ENCODE assay signal across 18 cellular contexts in the genomic region with DNA sequence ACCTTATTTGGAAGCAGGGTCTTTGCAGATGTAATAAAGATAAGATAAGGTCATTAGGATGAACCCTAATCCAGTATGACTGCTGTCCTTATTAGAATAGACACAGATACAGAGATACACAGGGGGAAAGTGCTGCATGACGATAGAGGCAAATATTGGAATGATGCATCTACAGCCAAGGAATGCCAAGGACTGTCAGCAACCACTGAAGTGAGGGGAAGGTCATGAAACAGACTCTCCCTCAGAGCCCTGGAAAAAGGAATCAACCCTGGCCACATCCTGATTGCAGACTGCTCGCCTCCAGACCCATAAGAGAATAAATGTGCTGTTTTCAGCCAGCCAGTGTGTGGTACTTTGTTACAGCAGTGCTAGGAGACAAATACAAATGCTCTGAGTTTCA. TPM values are rescaled to one million over a fixed set of nuclear protein-coding genes. Genes with fewer than 3 reads are reported as not detected.
DNase-seq lines count a peak whose midpoint lies in the region; ATAC-seq and TF ChIP-seq lines count a peak whose summit lies in the region.
"Had no signal": no experiment of that assay in that cellular context is flagged by ENCODE, and none has a peak within 500 bp of the region (broad histone marks: within the 10 kb centered on the region; RNA-seq: fewer than 3 reads in every experiment).

No MANE protein-coding gene starts in this region.

- peaks cover 0 to 1% of the 10 kb centered on the region in 2 donors for H3K4me1 ChIP-seq in adrenal gland (replicated peaks in 1 of 2)

- H3K9me3 ChIP-seq in adrenal gland (replicated peaks in 1 of 3): no peaks in the 10 kb centered on the region
- H3K9me3 ChIP-seq: BE2C had no signal

- ATAC-seq in left ventricle myocardium superior: peak; percentile 72
- ATAC-seq in GM19463 (IDR thresholded peaks at IDR 0.05; ENCODE audit: unreplicated experiment): no peak

- no peak overlapping the region for H3K4me3 ChIP-seq in adrenal gland

- 30 to 56% (median 38%) methylated on average over 2 of the region's 2 CpGs for WGBS in adrenal gland, 4 donors

- no peak for TF ChIP-seq CTCF in adrenal gland (IDR thresholded peaks at IDR 0.05)

- DNase-seq in AG08395 (ENCODE audit: low spot score) (peak; percentile 33), GM03348 (ENCODE audit: low spot score) (peak; percentile 26), adrenal gland (peak in 4 of 7 donors; percentile 31 to 41 (median 37)), left ventricle myocardium superior (no peak), activated gamma-delta T cell treated with Interleukin-2 at 50 U/mL for 16 hours (no peak), NCI-H2171 (lab: John Stamatoyannopoulos, UW) (no peak)
- DNase-seq: BE2C; CD4-positive, alpha-beta memory T cell; DMS79; GDM1; H7; Karpas-422; NCI-H1417 treated with DMSO at 0.1 percent for 48 hours; NCI-H2029 treated with DMSO at 0.1 percent for 48 hours; NCI-H524 treated with DMSO at 0.1 percent for 48 hours; NK-92 treated with Interleukin-12 subunit alpha and Interleukin-12 subunit beta, amount 100 ng/mL, for 24 hours had no signal

- intact Hi-C loops in adrenal gland (cut with DNase I): no loop called here
- intact Hi-C loops in left ventricle myocardium superior (cut with micrococcal nuclease): no loop called here

- peak overlapping the region in 3 of 5 donors; percentile 11 to 54 (median 15) for H3K27ac ChIP-seq in adrenal gland
- H3K27ac ChIP-seq: RWPE1 had no signal

- TF ChIP-seq POLR2A in adrenal gland (IDR thresholded peaks at IDR 0.05): peak in 1 of 2 donors; percentile 17

- H3K27me3 ChIP-seq in adrenal gland: no peaks in the 10 kb centered on the region
- H3K27me3 ChIP-seq: BE2C had no signal

- peaks cover 0 to 36% of the 10 kb centered on the region in 2 donors for H3K36me3 ChIP-seq in adrenal gland (replicated peaks in 1 of 2)

RNA-seq across cellular contexts. Expression of a gene that starts 14.8 kb away (rescaled TPM):
- total RNA-seq in adrenal gland (10 to 100 TPM; 27.7 to 39.9 (median 35.6) TPM), left ventricle myocardium superior (14.0 TPM)
- 10 to 100 TPM; 12.3 to 33.6 (median 18.8) TPM for polyA plus RNA-seq in adrenal gland

Comparison
In these comparisons a context has a peak if more than half of its experiments do, and no peak if none do; other contexts are left out.
1. DNase-seq: peak in AG08395 (single experiment), GM03348 (single experiment) and adrenal gland (4 of 7); none in left ventricle myocardium superior (single experiment), activated gamma-delta T cell treated with Interleukin-2 at 50 U/mL for 16 hours (single experiment) and NCI-H2171 (single experiment).